In the genomic region with DNA sequence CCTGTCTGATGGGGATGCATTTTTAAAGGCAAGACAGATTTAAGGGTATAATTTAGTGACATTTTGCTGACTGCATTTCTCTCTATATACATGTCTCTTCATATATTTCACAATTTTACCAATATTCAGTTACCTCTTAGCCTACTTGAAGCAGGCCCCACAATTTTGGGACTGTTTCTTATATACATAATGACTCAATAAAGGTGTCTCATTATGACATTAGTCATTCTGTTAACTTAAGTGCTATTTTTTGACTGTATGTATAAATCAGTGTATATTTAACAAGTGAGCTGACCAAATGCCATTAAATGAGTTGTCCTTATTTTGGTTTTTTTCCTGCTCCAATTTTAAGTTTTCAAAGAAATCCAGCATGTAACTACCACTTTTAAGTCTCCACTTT, we compare ENCODE assay signal across 24 cellular contexts.
"Had no signal": no experiment of that assay in that cellular context is flagged by ENCODE, and none has a peak within 500 bp of the region (broad histone marks: within the 10 kb centered on the region; RNA-seq: fewer than 3 reads in every experiment).

No MANE protein-coding gene starts in this region.

- H3K4me3 ChIP-seq: adrenal gland, body of pancreas, cardiac muscle cell, PC-9, SK-N-MC had no signal

- H3K27ac ChIP-seq: adrenal gland, body of pancreas, cardiac muscle cell, PC-9, SK-N-MC, VCaP had no signal

- H3K9me3 Mint-ChIP-seq: activated naive CD8-positive, alpha-beta T cell treated with anti-CD3 and anti-CD28 coated beads, Interleukin-2, amount 10 ng/mL, durations not matched to agents 7 days and 5 days; T-cell had no signal

- ATAC-seq: activated CD4-positive, CD25-positive, alpha-beta regulatory T cell treated with anti-CD3 and anti-CD28 coated beads, Interleukin-2, amount 50 U/mL, for 24 hours; activated CD8-positive, alpha-beta T cell treated with anti-CD3 and anti-CD28 coated beads, Interleukin-2, amount 10 ng/mL, durations not matched to agents 7 days and 5 days; body of pancreas; Right ventricle myocardium inferior; T-cell had no signal

- H3K27ac Mint-ChIP-seq: activated CD8-positive, alpha-beta T cell treated with anti-CD3 and anti-CD28 coated beads, Interleukin-2, amount 10 ng/mL, durations not matched to agents 7 days and 5 days; activated naive CD8-positive, alpha-beta T cell treated with anti-CD3 and anti-CD28 coated beads, Interleukin-2, amount 10 ng/mL, durations not matched to agents 7 days and 5 days; T-cell had no signal

- H3K9me3 ChIP-seq: adrenal gland, body of pancreas had no signal

- H2AFZ ChIP-seq: PC-9 had no signal

- H3K4me3 Mint-ChIP-seq: activated CD8-positive, alpha-beta T cell treated with anti-CD3 and anti-CD28 coated beads, Interleukin-2, amount 10 ng/mL, durations not matched to agents 7 days and 5 days; activated naive CD8-positive, alpha-beta T cell treated with anti-CD3 and anti-CD28 coated beads, Interleukin-2, amount 10 ng/mL, durations not matched to agents 7 days and 5 days; T-cell had no signal

- H3K27me3 ChIP-seq: adrenal gland, body of pancreas, cardiac muscle cell had no signal

- H3K36me3 Mint-ChIP-seq: activated naive CD8-positive, alpha-beta T cell treated with anti-CD3 and anti-CD28 coated beads, Interleukin-2, amount 10 ng/mL, durations not matched to agents 7 days and 5 days; T-cell had no signal

- H3K27me3 Mint-ChIP-seq: T-cell had no signal

- H3K4me2 ChIP-seq: PC-9 had no signal

- H3K4me1 Mint-ChIP-seq: activated naive CD8-positive, alpha-beta T cell treated with anti-CD3 and anti-CD28 coated beads, Interleukin-2, amount 10 ng/mL, durations not matched to agents 7 days and 5 days; T-cell had no signal

- DNase-seq: activated CD4-positive, alpha-beta T cell treated with anti-CD3 and anti-CD28 coated beads for 4 hours; activated CD8-positive, alpha-beta memory T cell treated with anti-CD3 and anti-CD28 coated beads, Interleukin-2, amount 50 U/mL, for 48 hours; activated CD8-positive, alpha-beta T cell treated with anti-CD3 and anti-CD28 coated beads, Interleukin-2, amount 10 ng/mL, durations not matched to agents 7 days and 5 days; activated naive CD4-positive, alpha-beta T cell treated with anti-CD3 and anti-CD28 coated beads, Interleukin-2, amount 50 U/mL, for 16 hours; activated naive CD8-positive, alpha-beta T cell treated with anti-CD3 and anti-CD28 coated beads, Interleukin-2, amount 10 ng/mL, durations not matched to agents 7 days and 5 days; activated T-cell treated with anti-CD3 and anti-CD28 coated beads, Interleukin-2, amount 50 U/mL, for 1 hour; adrenal gland; aorta; body of pancreas; Karpas-422; NCI-H1105 treated with DMSO at 0.1 percent for 48 hours; NCI-H1436 treated with DMSO at 0.1 percent for 48 hours; NCI-H187; NCI-H2081; NCI-H446; PC-9; T-cell; T-helper 2 cell; T1000 had no signal

- H3K36me3 ChIP-seq: adrenal gland, cardiac muscle cell had no signal
